ENCODE assay signal across 23 cellular contexts in the genomic region with DNA sequence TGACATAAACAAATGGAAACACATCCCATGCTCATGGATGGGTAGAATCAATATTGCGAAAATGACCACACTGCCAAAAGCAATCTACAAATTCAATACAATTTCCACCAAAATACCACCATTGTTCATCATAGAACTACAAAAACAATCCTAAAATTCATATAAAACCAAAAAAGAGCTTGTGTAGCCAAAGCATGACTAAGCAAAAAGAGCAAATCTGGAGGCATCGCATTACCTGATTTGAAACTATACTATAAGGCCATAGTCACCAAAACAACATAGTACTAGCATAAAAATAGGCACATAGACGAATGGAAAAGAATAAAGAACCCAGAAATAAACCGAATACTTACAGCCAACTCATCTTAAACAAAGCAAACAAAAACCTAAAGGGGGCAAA.
DNase-seq lines count a peak whose midpoint lies in the region; ATAC-seq, FAIRE-seq and TF ChIP-seq lines count a peak whose summit lies in the region.
"Had no signal": no experiment of that assay in that cellular context is flagged by ENCODE, and none has a peak within 500 bp of the region (broad histone marks: within the 10 kb centered on the region; RNA-seq: fewer than 3 reads in every experiment).

No MANE protein-coding gene starts in this region.

- H3K4me2 ChIP-seq in HepG2 (ENCODE audit: low read depth, low read length) (no peak overlapping the region), GM23338 (no peak overlapping the region), PC-3 (ENCODE audit: low read length) (no peak overlapping the region), K562 (ENCODE audit: insufficient read depth, low read length) (no peak overlapping the region)
- H3K4me2 ChIP-seq: BLaER1 treated with 17β-estradiol and CSF1 and Interleukin-3, amounts not matched to agents 10 nM and 100 nM had no signal

- H4K20me1 ChIP-seq in HepG2 (ENCODE audit: insufficient read depth, low read length) (no peaks in the 10 kb centered on the region), GM23338 (replicated peaks; ENCODE audit: insufficient read depth) (no peaks in the 10 kb centered on the region), PC-3 (ENCODE audit: low read length) (no peaks in the 10 kb centered on the region), K562 (replicated peaks; ENCODE audit: control insufficient read depth, insufficient read depth, low read length) (no peaks in the 10 kb centered on the region)
- H4K20me1 ChIP-seq: BLaER1 treated with 17β-estradiol and CSF1 and Interleukin-3, amounts not matched to agents 10 nM and 100 nM had no signal

- no peaks in the 10 kb centered on the region for H3K79me2 ChIP-seq in HepG2 (ENCODE audit: insufficient read depth, low read length)
- no peaks in the 10 kb centered on the region for H3K79me2 ChIP-seq in GM23338 (replicated peaks; ENCODE audit: insufficient read depth)
- no peaks in the 10 kb centered on the region for H3K79me2 ChIP-seq in PC-3 (ENCODE audit: low read length)
- H3K79me2 ChIP-seq in K562 (ENCODE audit: control insufficient read depth, insufficient read depth, low read length), result no peaks in the 10 kb centered on the region

- POLR2A ChIA-PET in HepG2 (lab: Yijun Ruan, JAX) (no interaction called here), PC-3 (lab: Charles Lee; ENCODE audit: unreplicated experiment) (no interaction called here), K562 (lab: Yijun Ruan, JAX) (no interaction called here)

- 19% methylated on average over 4 of the region's 4 CpGs for WGBS in HepG2 (ENCODE audit: low lambda C conversion rate)
- WGBS in right lobe of liver (ENCODE audit: insufficient coverage, low coverage, low lambda C conversion rate, missing lambda C conversion rate), result 53% methylated on average over 4 of the region's 4 CpGs
- WGBS in K562 (ENCODE audit: insufficient coverage, low coverage, missing lambda C conversion rate), result 4% methylated on average over 4 of the region's 4 CpGs

- H3K36me3 ChIP-seq in HepG2 (replicated peaks in 1 of 2; ENCODE audit: control insufficient read depth in 1 of 2, insufficient read depth in 2 of 2, low read length in 2 of 2), result no peaks in the 10 kb centered on the region
- H3K36me3 ChIP-seq in right lobe of liver, result no peaks in the 10 kb centered on the region
- no peaks in the 10 kb centered on the region for H3K36me3 ChIP-seq in GM23338 (ENCODE audit: insufficient read depth)
- H3K36me3 ChIP-seq in PC-3 (ENCODE audit: low read depth, low read length), result no peaks in the 10 kb centered on the region
- no peaks in the 10 kb centered on the region for H3K36me3 ChIP-seq in K562 (ENCODE audit: control insufficient read depth, insufficient read depth, low read length)
- H3K36me3 ChIP-seq: BLaER1 treated with 17β-estradiol and CSF1 and Interleukin-3, amounts not matched to agents 10 nM and 100 nM had no signal

- H3K9me2 ChIP-seq in GM23338 (ENCODE audit: insufficient read depth), result no peaks in the 10 kb centered on the region; the same call in 1 of the 2 replicates
- H3K9me2 ChIP-seq in PC-3 (replicated peaks; ENCODE audit: low read length), result no peaks in the 10 kb centered on the region

- TF ChIP-seq POLR2A in HepG2 (IDR thresholded peaks at IDR 0.05; ENCODE audit: insufficient read depth in 1 of 2, low read depth in 2 of 2, low read length in 2 of 2), result no peak
- TF ChIP-seq POLR2A in right lobe of liver (IDR thresholded peaks at IDR 0.05), result no peak
- TF ChIP-seq POLR2A in K562 (conservative IDR thresholded peaks at IDR 0.05), result no peak

- no peaks in the 10 kb centered on the region for H3K27me3 ChIP-seq in HepG2 (ENCODE audit: control insufficient read depth in 1 of 2, insufficient read depth in 2 of 2, low read length in 2 of 2)
- no peaks in the 10 kb centered on the region for H3K27me3 ChIP-seq in right lobe of liver
- H3K27me3 ChIP-seq in GM23338 (ENCODE audit: insufficient read depth), result no peaks in the 10 kb centered on the region
- no peaks in the 10 kb centered on the region for H3K27me3 ChIP-seq in PC-3 (ENCODE audit: low read length)
- H3K27me3 ChIP-seq in K562 (ENCODE audit: control insufficient read depth in 2 of 2, insufficient read depth in 2 of 2, low read length in 2 of 2), result no peaks in the 10 kb centered on the region
- H3K27me3 ChIP-seq: BLaER1 treated with 17β-estradiol and CSF1 and Interleukin-3, amounts not matched to agents 10 nM and 100 nM had no signal

- H3K4me1 ChIP-seq in HepG2 (ENCODE audit: insufficient read depth, low read length) (no peaks in the 10 kb centered on the region), right lobe of liver (no peaks in the 10 kb centered on the region), GM23338 (ENCODE audit: insufficient read depth) (no peaks in the 10 kb centered on the region), PC-3 (ENCODE audit: insufficient read depth, low read length) (no peaks in the 10 kb centered on the region), K562 (replicated peaks in 1 of 2; ENCODE audit: control insufficient read depth in 2 of 2, insufficient read depth in 2 of 2, low read length in 2 of 2) (no peaks in the 10 kb centered on the region)
- H3K4me1 ChIP-seq: BLaER1 treated with 17β-estradiol and CSF1 and Interleukin-3, amounts not matched to agents 10 nM and 100 nM had no signal

- no peak overlapping the region for H3K9ac ChIP-seq in HepG2 (ENCODE audit: insufficient read depth, low read depth, low read length)
- H3K9ac ChIP-seq in PC-3 (ENCODE audit: low read length), result no peak overlapping the region
- H3K9ac ChIP-seq in K562 (ENCODE audit: insufficient read depth in 1 of 2, low read depth in 2 of 2, low read length in 2 of 2), result no peak overlapping the region
- H3K9ac ChIP-seq: BLaER1 treated with 17β-estradiol and CSF1 and Interleukin-3, amounts not matched to agents 10 nM and 100 nM had no signal

- H3K4me3 ChIP-seq in HepG2 (replicated peaks in 1 of 3; ENCODE audit: insufficient read depth in 1 of 3, low read depth in 2 of 3, low read length in 3 of 3) (no peak overlapping the region), right lobe of liver (no peak overlapping the region), GM23338 (no peak overlapping the region), PC-3 (ENCODE audit: low read length) (no peak overlapping the region), K562 (no peak overlapping the region)
- H3K4me3 ChIP-seq: BLaER1 treated with 17β-estradiol and CSF1 and Interleukin-3, amounts not matched to agents 10 nM and 100 nM had no signal

- H3K27ac Mint-ChIP-seq in GM23338, result peak overlapping the region; percentile 63; the same call in 1 of the 2 replicates
- H3K27ac Mint-ChIP-seq: B cell; CD4-positive, alpha-beta T cell; CD8-positive, alpha-beta T cell had no signal

- H2AFZ ChIP-seq in HepG2 (ENCODE audit: low read length) (no peak overlapping the region), GM23338 (0 out of 2 replicates have a peak overlapping the region, but pooled peaks have one; percentile 6), PC-3 (ENCODE audit: low read length) (no peak overlapping the region), K562 (ENCODE audit: low read depth, low read length) (no peak overlapping the region)

- peaks cover 5% of the 10 kb centered on the region; the same call in 1 of the 3 replicates for H3K36me3 Mint-ChIP-seq in GM23338 (ENCODE audit: low read depth)
- H3K36me3 Mint-ChIP-seq: CD8-positive, alpha-beta T cell had no signal

- no peak for ATAC-seq in HepG2
- ATAC-seq in right lobe of liver, result no peak
- ATAC-seq in GM23338, result no peak
- ATAC-seq in PC-3, result peak; percentile 20; the same call in 1 of the 2 replicates
- ATAC-seq in K562, result no peak
- no peak for ATAC-seq in GM18517 (IDR thresholded peaks at IDR 0.05; ENCODE audit: unreplicated experiment)
- ATAC-seq in esophagus mucosa, result no peak
- ATAC-seq: CD8-positive, alpha-beta T cell had no signal

- in situ Hi-C loops in HepG2 (cut with HindIII; ENCODE audit: extremely low pct_ligation_motif_present, low pct_unique_long_range_greater_than_20kb), result no loop called here
- in situ Hi-C loops in K562 (cut with MboI), result no loop called here

- H3F3A ChIP-seq in GM23338 (replicated peaks; ENCODE audit: low read depth) (no peaks in the 10 kb centered on the region), PC-3 (ENCODE audit: low read length, unreplicated experiment) (no peaks in the 10 kb centered on the region)

- CTCF ChIA-PET in HepG2 (lab: Yijun Ruan, JAX; ENCODE audit: low intra/inter-chr PET ratio, low total read pairs), result no interaction called here
- CTCF ChIA-PET in PC-3 (lab: Charles Lee), result no interaction called here
- CTCF ChIA-PET in K562 (lab: Yijun Ruan, JAX; ENCODE audit: low intra/inter-chr PET ratio), result no interaction called here

- H3K9me3 Mint-ChIP-seq in GM23338, result peaks cover 3% of the 10 kb centered on the region; the same call in 1 of the 3 replicates
- H3K9me3 Mint-ChIP-seq: CD4-positive, alpha-beta T cell; CD8-positive, alpha-beta T cell had no signal

- TF ChIP-seq CTCF in HepG2 (CRISPR knock-in tag; IDR thresholded peaks at IDR 0.05), result no peak
- TF ChIP-seq CTCF in right lobe of liver (IDR thresholded peaks at IDR 0.05), result no peak
- TF ChIP-seq CTCF in GM23338 (conservative IDR thresholded peaks at IDR 0.05; ENCODE audit: low read depth in 2 of 2), result no peak
- no peak for TF ChIP-seq CTCF in PC-3 (conservative IDR thresholded peaks at IDR 0.05; ENCODE audit: low read depth, low read length)
- no peak for TF ChIP-seq CTCF in K562 (IDR thresholded peaks at IDR 0.05 in 2 of 3, conservative IDR thresholded peaks at IDR 0.05 in 1 of 3; ENCODE audit: insufficient read depth in 2 of 3, low read depth in 1 of 3, low read length in 3 of 3)

- no peaks in the 10 kb centered on the region for H3K4me1 Mint-ChIP-seq in GM23338
- H3K4me1 Mint-ChIP-seq: B cell had no signal

- BruUV-seq in HepG2 (replicated peaks; lab: Mats Ljungman, UMichigan) (no TSS peak), PC-3 (replicated peaks; lab: Mats Ljungman, UMichigan) (no TSS peak), K562 (replicated peaks; lab: Mats Ljungman, UMichigan) (no TSS peak)

- H3K27ac ChIP-seq in HepG2 (ENCODE audit: extremely low read length, insufficient read depth, low read length) (no peak overlapping the region), right lobe of liver (no peak overlapping the region), GM23338 (ENCODE audit: low read depth) (no peak overlapping the region), PC-3 (ENCODE audit: low read length) (no peak overlapping the region), K562 (ENCODE audit: extremely low read depth, low read depth, low read length) (no peak overlapping the region)
- H3K27ac ChIP-seq: BLaER1 treated with 17β-estradiol and CSF1 and Interleukin-3, amounts not matched to agents 10 nM and 100 nM; C4-2B had no signal

- H3K9me3 ChIP-seq in HepG2 (ENCODE audit: low read length), result no peaks in the 10 kb centered on the region
- H3K9me3 ChIP-seq in right lobe of liver, result no peaks in the 10 kb centered on the region
- H3K9me3 ChIP-seq in PC-3 (ENCODE audit: low read length), result no peaks in the 10 kb centered on the region
- no peaks in the 10 kb centered on the region for H3K9me3 ChIP-seq in K562 (replicated peaks; ENCODE audit: control insufficient read depth, insufficient read depth, low read depth, low read length)
- H3K9me3 ChIP-seq: BLaER1 treated with 17β-estradiol and CSF1 and Interleukin-3, amounts not matched to agents 10 nM and 100 nM had no signal

- H3K4me3 Mint-ChIP-seq in GM23338, result no peak overlapping the region
- H3K4me3 Mint-ChIP-seq: B cell; CD4-positive, alpha-beta T cell; CD8-positive, alpha-beta T cell had no signal

- TF ChIP-seq EP300 in HepG2 (IDR thresholded peaks at IDR 0.05; ENCODE audit: low read depth in 2 of 2, low read length in 2 of 2) (no peak), HepG2 (CRISPR knock-in tag; IDR thresholded peaks at IDR 0.05; ENCODE audit: borderline replicate concordance) (no peak), K562 (IDR thresholded peaks at IDR 0.05; ENCODE audit: low read length) (no peak)

- no peak for FAIRE-seq in HepG2 (lab: Jason Lieb, UNC)
- FAIRE-seq in K562 (lab: Jason Lieb, UNC), result no peak
- FAIRE-seq: A204.1, D721Med, G401.6, GM12891 had no signal

- no peak for TF ChIP-seq RAD21 in HepG2 (CRISPR knock-in tag; IDR thresholded peaks at IDR 0.05)
- TF ChIP-seq RAD21 in K562 (CRISPR knock-in tag; conservative IDR thresholded peaks at IDR 0.05 in 1 of 2, IDR thresholded peaks at IDR 0.05 in 1 of 2), result no peak

- DNase-seq in HepG2 (ENCODE audit: low spot score) (no peak), right lobe of liver (no peak), GM23338 (ENCODE audit: low spot score) (no peak), PC-3 (no peak), K562 (ENCODE audit: extremely low read depth in 1 of 4, low spot score in 3 of 4) (no peak), NCI-H1105 treated with DMSO at 0.1 percent for 48 hours (lab: John Stamatoyannopoulos, UW) (no peak)
- DNase-seq: 8988T; AML-193; Caco-2; Calu3; CD4-positive, alpha-beta T cell; CD8-positive, alpha-beta T cell; DMS79 treated with DMSO at 0.1 percent for 48 hours; GF-D8 had no signal

- intact Hi-C loops in HepG2 (cut with micrococcal nuclease; ENCODE audit: unreplicated experiment) (no loop called here), right lobe of liver (cut with DNase I) (no loop called here), PC-3 (cut with micrococcal nuclease) (no loop called here), K562 (cut with micrococcal nuclease) (no loop called here)

- H3K27me3 Mint-ChIP-seq in GM23338 (ENCODE audit: insufficient read depth, low read depth, poor library complexity), result no peaks in the 10 kb centered on the region
- H3K27me3 Mint-ChIP-seq: B cell; CD4-positive, alpha-beta T cell had no signal

- no peaks in the 10 kb centered on the region for H3K9me1 ChIP-seq in K562 (ENCODE audit: control insufficient read depth, insufficient read depth, low read length)

Comparison
In these comparisons a context has a peak if more than half of its experiments do, and no peak if none do; other contexts are left out.
1. Of the 241 proteins assayed by ChIP-seq in both HepG2 and K562: peak only in HepG2: none; only in K562: MAFG, NFE2 and NFE2L1; in both: none; in neither: 237; mixed calls (peak in some experiments, not most) for 1.